ENCODE assay signal across 19 cellular contexts in genomic region chr5:136731241-136731885, GRCh38.
DNase-seq lines count a peak whose midpoint lies in the region; ATAC-seq and TF ChIP-seq lines count a peak whose summit lies in the region.
"Had no signal": no experiment of that assay in that cellular context is flagged by ENCODE, and none has a peak within 500 bp of the region (broad histone marks: within the 10 kb centered on the region; RNA-seq: fewer than 3 reads in every experiment).

No MANE protein-coding gene starts in this region.

- no peak overlapping the region for H3K27ac Mint-ChIP-seq in MCF 10A (ENCODE audit: low read depth, unreplicated experiment)
- peak overlapping the region; percentile 89 for H3K27ac Mint-ChIP-seq in mesothelial cell of epicardium
- H3K27ac Mint-ChIP-seq: natural killer cell treated with Interleukin-12 subunit alpha and Interleukin-12 subunit beta and Interleukin-15 and Interleukin-18, amount 100 ng/mL, for 72 hours had no signal

- H3K4me1 Mint-ChIP-seq in MCF 10A (ENCODE audit: insufficient read depth, unreplicated experiment) (no peaks in the 10 kb centered on the region), mesothelial cell of epicardium (peaks cover 74% of the 10 kb centered on the region)

- no peaks in the 10 kb centered on the region for H3K27me3 ChIP-seq in breast epithelium
- H3K27me3 ChIP-seq: adrenal gland; BLaER1 treated with 17β-estradiol and CSF1 and Interleukin-3, amounts not matched to agents 10 nM and 100 nM; gastrocnemius medialis had no signal

- TF ChIP-seq CTCF in breast epithelium (IDR thresholded peaks at IDR 0.05) (no peak), MCF 10A (IDR thresholded peaks at IDR 0.05; ENCODE audit: unreplicated experiment) (no peak), astrocyte of the spinal cord (IDR thresholded peaks at IDR 0.05; ENCODE audit: low read depth, low read length) (no peak), mesothelial cell of epicardium (IDR thresholded peaks at IDR 0.05; ENCODE audit: unreplicated experiment) (no peak)

- peak overlapping the region; percentile 76 to 79 for H3K27ac ChIP-seq in breast epithelium
- H3K27ac ChIP-seq: adrenal gland; BLaER1 treated with 17β-estradiol and CSF1 and Interleukin-3, amounts not matched to agents 10 nM and 100 nM; gastrocnemius medialis; psoas muscle; WERI-Rb-1 had no signal

- no peaks in the 10 kb centered on the region for H3K9me3 Mint-ChIP-seq in MCF 10A (ENCODE audit: unreplicated experiment)
- peaks cover 4% of the 10 kb centered on the region for H3K9me3 Mint-ChIP-seq in mesothelial cell of epicardium

- H3K4me3 Mint-ChIP-seq in MCF 10A (ENCODE audit: unreplicated experiment) (no peak overlapping the region), mesothelial cell of epicardium (no peak overlapping the region)
- H3K4me3 Mint-ChIP-seq: natural killer cell treated with Interleukin-12 subunit alpha and Interleukin-12 subunit beta and Interleukin-15 and Interleukin-18, amount 100 ng/mL, for 72 hours had no signal

- H3K9me3 ChIP-seq in breast epithelium: no peaks in the 10 kb centered on the region
- H3K9me3 ChIP-seq: adrenal gland, gastrocnemius medialis, psoas muscle had no signal

- H3K36me3 ChIP-seq in breast epithelium: no peaks in the 10 kb centered on the region
- H3K36me3 ChIP-seq: adrenal gland; BLaER1 treated with 17β-estradiol and CSF1 and Interleukin-3, amounts not matched to agents 10 nM and 100 nM; gastrocnemius medialis; WERI-Rb-1 had no signal

- no peak for TF ChIP-seq POLR2A in breast epithelium (IDR thresholded peaks at IDR 0.05)

- H3K27me3 Mint-ChIP-seq in MCF 10A (ENCODE audit: insufficient read depth, unreplicated experiment) (peaks cover 22% of the 10 kb centered on the region), mesothelial cell of epicardium (ENCODE audit: low read depth) (no peaks in the 10 kb centered on the region)
- H3K27me3 Mint-ChIP-seq: natural killer cell treated with Interleukin-12 subunit alpha and Interleukin-12 subunit beta and Interleukin-15 and Interleukin-18, amount 100 ng/mL, for 72 hours had no signal

- DNase-seq in breast epithelium (ENCODE audit: low spot score in 2 of 2): peak in 1 of 2 donors; percentile 64
- no peak for DNase-seq in MCF 10A (ENCODE audit: unreplicated experiment)
- peak; percentile 48 for DNase-seq in astrocyte of the spinal cord (ENCODE audit: low read depth, low spot score)
- no peak for DNase-seq in mesothelial cell of epicardium (ENCODE audit: low spot score in 2 of 2, unreplicated experiment in 2 of 2)
- no peak for DNase-seq in SW480 (ENCODE audit: low spot score)
- DNase-seq in activated T-cell treated with anti-CD3 and anti-CD28 coated beads, Interleukin-2, amount 50 U/mL, for 48 hours: no peak
- DNase-seq: activated CD4-positive, alpha-beta T cell treated with anti-CD3 and anti-CD28 coated beads, Interleukin-2, amount 50 U/mL, for 48 hours; activated gamma-delta T cell treated with Interleukin-2 at 50 U/mL for 16 hours; adrenal gland; Calu3; erythroblast; gastrocnemius medialis; psoas muscle; SHP77; WERI-Rb-1 had no signal

- H3K36me3 Mint-ChIP-seq in MCF 10A (ENCODE audit: insufficient read depth, unreplicated experiment) (no peaks in the 10 kb centered on the region), mesothelial cell of epicardium (no peaks in the 10 kb centered on the region)
- H3K36me3 Mint-ChIP-seq: natural killer cell treated with Interleukin-12 subunit alpha and Interleukin-12 subunit beta and Interleukin-15 and Interleukin-18, amount 100 ng/mL, for 72 hours had no signal

- CTCF ChIA-PET in MCF 10A (lab: Yijun Ruan, JAX): interaction anchor here (0.6 to 1.0 kb wide), 4 partner anchors 33 to 313 kb away, joined by 3 to 4 read pairs (median 4); no protein-coding TSS in a partner anchor

- no peak overlapping the region for H3K4me3 ChIP-seq in breast epithelium
- no peak overlapping the region for H3K4me3 ChIP-seq in astrocyte of the spinal cord (ENCODE audit: low read depth, low read length)
- H3K4me3 ChIP-seq: adrenal gland; BLaER1 treated with 17β-estradiol and CSF1 and Interleukin-3, amounts not matched to agents 10 nM and 100 nM; gastrocnemius medialis; psoas muscle had no signal

- ATAC-seq in GM19324 (IDR thresholded peaks at IDR 0.05; ENCODE audit: low FRiP score, unreplicated experiment) (no peak), GM19035 (IDR thresholded peaks at IDR 0.05; ENCODE audit: unreplicated experiment) (no peak)
- ATAC-seq: gastrocnemius medialis; natural killer cell treated with Interleukin-12 subunit alpha and Interleukin-12 subunit beta and Interleukin-15 and Interleukin-18, amount 100 ng/mL, for 72 hours; psoas muscle had no signal

- POLR2A ChIA-PET in MCF 10A (lab: Yijun Ruan, JAX): no interaction called here

- in situ Hi-C loops in astrocyte of the spinal cord (cut with HindIII; ENCODE audit: low sequenced_read_pairs): no loop called here

- H3K4me1 ChIP-seq in breast epithelium: no peaks in the 10 kb centered on the region
- H3K4me1 ChIP-seq: BLaER1 treated with 17β-estradiol and CSF1 and Interleukin-3, amounts not matched to agents 10 nM and 100 nM; gastrocnemius medialis; psoas muscle had no signal

- BruUV-seq in MCF 10A (replicated peaks; lab: Mats Ljungman, UMichigan): no TSS peak

- intact Hi-C loops in breast epithelium (cut with DNase I; ENCODE audit: low total_unique reads) (no loop called here), MCF 10A (cut with micrococcal nuclease) (no loop called here)
